In genomic region chr17:248337-249235, GRCh38 we compare ENCODE assay signal across 27 cellular contexts.
A peak's percentile ranks its signal among the peaks of the same experiment; 100 is the strongest.
DNase-seq lines count a peak whose midpoint lies in the region; ATAC-seq, FAIRE-seq and TF ChIP-seq lines count a peak whose summit lies in the region.
"Had no signal": no experiment of that assay in that cellular context is flagged by ENCODE, and none has a peak within 500 bp of the region (broad histone marks: within the 10 kb centered on the region; RNA-seq: fewer than 3 reads in every experiment).

No MANE protein-coding gene starts in this region.

- H3K4me1 ChIP-seq in heart left ventricle = no peaks in the 10 kb centered on the region
- H3K4me1 ChIP-seq in heart right ventricle = no peaks in the 10 kb centered on the region
- no peaks in the 10 kb centered on the region for H3K4me1 ChIP-seq in K562 (replicated peaks in 1 of 2; ENCODE audit: control insufficient read depth in 2 of 2, insufficient read depth in 2 of 2, low read length in 2 of 2)
- peaks cover 9% of the 10 kb centered on the region for H3K4me1 ChIP-seq in upper lobe of right lung
- H3K4me1 ChIP-seq: neural progenitor cell had no signal

- no peak for ATAC-seq in heart left ventricle
- no peak for ATAC-seq in heart right ventricle
- ATAC-seq in K562 = no peak
- no peak for ATAC-seq in upper lobe of right lung
- ATAC-seq: activated CD8-positive, alpha-beta T cell treated with anti-CD3 and anti-CD28 coated beads, Interleukin-2, amount 10 ng/mL, durations not matched to agents 7 days and 5 days; stimulated activated naive CD8-positive, alpha-beta T cell treated with anti-CD3 and anti-CD28 coated beads, Interleukin-15, amount 100 ng/mL, for 72 hours had no signal

- TF ChIP-seq CTCF in heart left ventricle (IDR thresholded peaks at IDR 0.05) = no peak
- TF ChIP-seq CTCF in heart right ventricle (IDR thresholded peaks at IDR 0.05) = no peak
- TF ChIP-seq CTCF in K562 (IDR thresholded peaks at IDR 0.05 in 2 of 3, conservative IDR thresholded peaks at IDR 0.05 in 1 of 3; ENCODE audit: insufficient read depth in 2 of 3, low read depth in 1 of 3, low read length in 3 of 3) = no peak
- TF ChIP-seq CTCF in upper lobe of right lung (IDR thresholded peaks at IDR 0.05) = no peak

- no peaks in the 10 kb centered on the region for H4K20me1 ChIP-seq in K562 (replicated peaks; ENCODE audit: control insufficient read depth, insufficient read depth, low read length)

- TF ChIP-seq RAD21 in K562 (CRISPR knock-in tag; conservative IDR thresholded peaks at IDR 0.05 in 1 of 2, IDR thresholded peaks at IDR 0.05 in 1 of 2) = no peak

- H3K36me3 ChIP-seq in heart left ventricle (no peaks in the 10 kb centered on the region), heart right ventricle (peaks cover 0 to 8% (median 0%) of the 10 kb centered on the region in 9 donors), K562 (ENCODE audit: control insufficient read depth, insufficient read depth, low read length) (no peaks in the 10 kb centered on the region), upper lobe of right lung (no peaks in the 10 kb centered on the region)
- H3K36me3 ChIP-seq: neural progenitor cell had no signal

- H3K9ac ChIP-seq in K562 (ENCODE audit: insufficient read depth in 1 of 2, low read depth in 2 of 2, low read length in 2 of 2) = no peak overlapping the region
- H3K9ac ChIP-seq: KMS-11, neural progenitor cell, SK-N-SH had no signal

- H3K4me2 ChIP-seq in K562 (ENCODE audit: insufficient read depth, low read length) = no peak overlapping the region
- H3K4me2 ChIP-seq: KMS-11, neural progenitor cell, SK-N-SH had no signal

- no peaks in the 10 kb centered on the region for H3K79me2 ChIP-seq in K562 (ENCODE audit: control insufficient read depth, insufficient read depth, low read length)

- no peak overlapping the region for H2AFZ ChIP-seq in K562 (ENCODE audit: low read depth, low read length)
- H2AFZ ChIP-seq: neural progenitor cell had no signal

- POLR2A ChIA-PET in K562 (lab: Yijun Ruan, JAX) = no interaction called here

- intact Hi-C loops in heart left ventricle (cut with DNase I) (no loop called here), heart right ventricle (cut with DNase I) (no loop called here), K562 (cut with micrococcal nuclease) (no loop called here), upper lobe of right lung (cut with DNase I) (no loop called here)

- TF ChIP-seq POLR2A in heart left ventricle (IDR thresholded peaks at IDR 0.05) (no peak), K562 (conservative IDR thresholded peaks at IDR 0.05) (no peak)

- TF ChIP-seq EP300 in K562 (IDR thresholded peaks at IDR 0.05; ENCODE audit: low read length) = no peak

- 81 to 87% (median 84%) methylated on average over 8 to 9 of the region's 9 CpGs for WGBS in heart left ventricle, 4 donors
- WGBS in heart right ventricle, 2 donors = 78 to 86% methylated on average over 9 of the region's 9 CpGs
- 0% methylated on average over 7 of the region's 9 CpGs for WGBS in K562 (ENCODE audit: insufficient coverage, low coverage, missing lambda C conversion rate)

- no peak for FAIRE-seq in K562 (lab: Jason Lieb, UNC)
- no peak for FAIRE-seq in urothelium cell line (lab: Jason Lieb, UNC)
- FAIRE-seq: colon, GM18507, islet of Langerhans, TTC549 had no signal

- H3K27me3 ChIP-seq in heart left ventricle (no peaks in the 10 kb centered on the region), heart right ventricle (peaks cover 0 to 3% (median 0%) of the 10 kb centered on the region in 7 donors), K562 (ENCODE audit: control insufficient read depth in 2 of 2, insufficient read depth in 2 of 2, low read length in 2 of 2) (peaks cover 0 to 28% of the 10 kb centered on the region in 2 experiments; a peak in 2 of 5 replicates), upper lobe of right lung (no peaks in the 10 kb centered on the region)
- H3K27me3 ChIP-seq: neural progenitor cell had no signal

- CTCF ChIA-PET in K562 (lab: Yijun Ruan, JAX; ENCODE audit: low intra/inter-chr PET ratio) = no interaction called here

- H3K9me3 ChIP-seq in heart left ventricle (no peaks in the 10 kb centered on the region), heart right ventricle (no peaks in the 10 kb centered on the region), K562 (replicated peaks; ENCODE audit: control insufficient read depth, insufficient read depth, low read depth, low read length) (no peaks in the 10 kb centered on the region), upper lobe of right lung (no peaks in the 10 kb centered on the region)
- H3K9me3 ChIP-seq: SK-N-SH had no signal

- in situ Hi-C loops in K562 (cut with MboI) = no loop called here

- no TSS peak for BruUV-seq in K562 (replicated peaks; lab: Mats Ljungman, UMichigan)

- no peaks in the 10 kb centered on the region for H3K9me1 ChIP-seq in K562 (ENCODE audit: control insufficient read depth, insufficient read depth, low read length)

- H3K27ac ChIP-seq in heart left ventricle (no peak overlapping the region), heart right ventricle (no peak overlapping the region), K562 (ENCODE audit: extremely low read depth, low read depth, low read length) (no peak overlapping the region), upper lobe of right lung (no peak overlapping the region)
- H3K27ac ChIP-seq: C4-2B, KMS-11, neural progenitor cell, RWPE1 had no signal

- H3K4me3 ChIP-seq in heart left ventricle (no peak overlapping the region), heart right ventricle (no peak overlapping the region), K562 (no peak overlapping the region), upper lobe of right lung (no peak overlapping the region)
- H3K4me3 ChIP-seq: lung, neural progenitor cell had no signal

- peak in 4 of 5 donors; percentile 2 to 28 (median 12) for DNase-seq in heart left ventricle
- no peak for DNase-seq in heart right ventricle
- no peak for DNase-seq in K562 (ENCODE audit: extremely low read depth in 1 of 4, low spot score in 3 of 4)
- peak; percentile 74 for DNase-seq in mesenteric fat pad (ENCODE audit: low spot score)
- peak; percentile 65 for DNase-seq in upper lobe of right lung
- DNase-seq in urothelium cell line (ENCODE audit: low spot score) = no peak
- no peak for DNase-seq in RKO (ENCODE audit: low spot score)
- DNase-seq: activated CD4-positive, alpha-beta T cell treated with anti-CD3 and anti-CD28 coated beads for 1 hour; activated CD8-positive, alpha-beta T cell treated with anti-CD3 and anti-CD28 coated beads, Interleukin-2, amount 10 ng/mL, durations not matched to agents 7 days and 5 days; amniotic stem cell; Calu3; effector CD4-positive, alpha-beta T cell; NCI-H1417 treated with DMSO at 0.1 percent for 48 hours; NCI-H2081 treated with DMSO at 0.1 percent for 48 hours; NCI-H446 treated with DMSO at 0.1 percent for 48 hours; NCI-H82; SK-N-SH had no signal

TF ChIP-seq in K562, 482 proteins besides CTCF, POLR2A, EP300 and RAD21:
- TF ChIP-seq ZFP36 (IDR thresholded peaks at IDR 0.05; ENCODE audit: low read depth, low read length, partially characterized antibody) (peak; percentile 59), RBM25 (IDR thresholded peaks at IDR 0.05; ENCODE audit: low read depth, low read length, severe bottlenecking) (peak; percentile 65), ZNF12 (CRISPR knock-in tag; IDR thresholded peaks at IDR 0.05) (no peak)
TF ChIP-seq in K562: peak in this region for 2.

Comparison
In these comparisons a context has a peak if more than half of its experiments do, and no peak if none do; other contexts are left out.
1. DNase-seq: peak in heart left ventricle (4 of 5), mesenteric fat pad (single experiment) and upper lobe of right lung (single experiment); none in heart right ventricle (0 of 2), K562 (0 of 4), urothelium cell line (single experiment) and RKO (single experiment).